ENCODE assay signal across 1 cellular context in genomic region chr3:20958161-20958560, GRCh38.
TF ChIP-seq lines count a peak whose summit lies in the region.

No MANE protein-coding gene starts in this region.

TF ChIP-seq in WTC11, 78 proteins besides CTCF, POLR2A, EP300 and RAD21 (continued from another document):
- TF ChIP-seq PRDM15 (CRISPR knock-in tag; IDR thresholded peaks at IDR 0.05) (no peak), ERG (CRISPR knock-in tag; IDR thresholded peaks at IDR 0.05) (no peak), ZNF219 (CRISPR knock-in tag; IDR thresholded peaks at IDR 0.05; ENCODE audit: borderline replicate concordance) (no peak), MLX (CRISPR knock-in tag; IDR thresholded peaks at IDR 0.05) (no peak), EMX1 (CRISPR knock-in tag; IDR thresholded peaks at IDR 0.05) (no peak)
